ENCODE assay signal across 9 cellular contexts in genomic region chr1:25907473-25908058, GRCh38. TPM values are rescaled to one million over a fixed set of nuclear protein-coding genes. Genes with fewer than 3 reads are reported as not detected.
DNase-seq lines count a peak whose midpoint lies in the region; ATAC-seq and TF ChIP-seq lines count a peak whose summit lies in the region.
"Had no signal": no experiment of that assay in that cellular context is flagged by ENCODE, and none has a peak within 500 bp of the region (broad histone marks: within the 10 kb centered on the region; RNA-seq: fewer than 3 reads in every experiment).

No MANE protein-coding gene starts in this region.

- TF ChIP-seq POLR2A in tibial nerve (IDR thresholded peaks at IDR 0.05) = no peak

- H3K4me3 ChIP-seq in left ventricle myocardium inferior (no peak overlapping the region), right cardiac atrium (ENCODE audit: low read length) (no peak overlapping the region), PC-3 (ENCODE audit: low read length) (no peak overlapping the region), tibial nerve (no peak overlapping the region)

- peaks cover 17 to 24% of the 10 kb centered on the region in 2 donors for H3K4me1 Mint-ChIP-seq in immature natural killer cell

- H3K36me3 ChIP-seq in left ventricle myocardium inferior (no peaks in the 10 kb centered on the region), PC-3 (ENCODE audit: low read depth, low read length) (peaks cover 12% of the 10 kb centered on the region), tibial nerve (peaks cover 0 to 6% (median 0%) of the 10 kb centered on the region in 3 donors)

- no peak for DNase-seq in left ventricle myocardium inferior
- no peak for DNase-seq in right cardiac atrium
- DNase-seq in PC-3 = no peak
- no peak for DNase-seq in immature natural killer cell
- DNase-seq in tibial nerve (ENCODE audit: low spot score in 2 of 2) = no peak
- no peak for DNase-seq in SW480 (ENCODE audit: low spot score)
- DNase-seq in G401 (ENCODE audit: low spot score) = no peak

- peaks cover 26% of the 10 kb centered on the region for H3K79me2 ChIP-seq in PC-3 (ENCODE audit: low read length)

- CTCF ChIA-PET in PC-3 (lab: Charles Lee) = interaction anchor here (0.8 to 1.0 kb wide), 2 partner anchors 12 to 90 kb away, joined by 3 to 9 read pairs; partner anchors contain the start of gene PAFAH2

- H3K9me2 ChIP-seq in PC-3 (replicated peaks; ENCODE audit: low read length) = no peaks in the 10 kb centered on the region

- H3K27me3 Mint-ChIP-seq in immature natural killer cell (ENCODE audit: low read depth in 3 of 3) = peaks cover 0 to 8% (median 2%) of the 10 kb centered on the region in 3 donors

- H3K9me3 Mint-ChIP-seq in immature natural killer cell = no peaks in the 10 kb centered on the region

- intact Hi-C loops in left ventricle myocardium inferior (cut with micrococcal nuclease) (no loop called here), right cardiac atrium (cut with DNase I) (no loop called here), PC-3 (cut with micrococcal nuclease) (no loop called here)

- H2AFZ ChIP-seq in PC-3 (ENCODE audit: low read length) = 0 out of 2 replicates have a peak overlapping the region, but pooled peaks have one; percentile 90

- H3F3A ChIP-seq in PC-3 (ENCODE audit: low read length, unreplicated experiment) = no peaks in the 10 kb centered on the region

- ATAC-seq in right cardiac atrium (no peak), PC-3 (no peak), GM21529 (IDR thresholded peaks at IDR 0.05; ENCODE audit: unreplicated experiment) (no peak)

- peaks cover 14% of the 10 kb centered on the region; the same call in 1 of the 2 replicates for H4K20me1 ChIP-seq in PC-3 (ENCODE audit: low read length)

- peak overlapping the region; percentile 10 to 84 (median 79) for H3K4me3 Mint-ChIP-seq in immature natural killer cell

- 86% methylated on average over 9 of the region's 9 CpGs for WGBS in right cardiac atrium
- 58 to 59% methylated on average over 9 of the region's 9 CpGs for WGBS in tibial nerve, 2 donors

- H3K9ac ChIP-seq in PC-3 (ENCODE audit: low read length) = no peak overlapping the region

- peak overlapping the region; percentile 29 to 75 (median 51) for H3K27ac Mint-ChIP-seq in immature natural killer cell

- H3K27me3 ChIP-seq in left ventricle myocardium inferior (ENCODE audit: low read depth) = no peaks in the 10 kb centered on the region
- no peaks in the 10 kb centered on the region for H3K27me3 ChIP-seq in right cardiac atrium (ENCODE audit: control insufficient read depth, insufficient read depth)
- H3K27me3 ChIP-seq in PC-3 (ENCODE audit: low read length) = no peaks in the 10 kb centered on the region
- no peaks in the 10 kb centered on the region for H3K27me3 ChIP-seq in tibial nerve

- no TSS peak for BruUV-seq in PC-3 (replicated peaks; lab: Mats Ljungman, UMichigan)

- no peaks in the 10 kb centered on the region for H3K36me3 Mint-ChIP-seq in immature natural killer cell

- TF ChIP-seq EP300 in tibial nerve (IDR thresholded peaks at IDR 0.05) = no peak

- H3K9me3 ChIP-seq in left ventricle myocardium inferior (replicated peaks) = no peaks in the 10 kb centered on the region
- no peaks in the 10 kb centered on the region for H3K9me3 ChIP-seq in right cardiac atrium (ENCODE audit: control insufficient read depth, low read length)
- H3K9me3 ChIP-seq in PC-3 (ENCODE audit: low read length) = no peaks in the 10 kb centered on the region
- no peaks in the 10 kb centered on the region for H3K9me3 ChIP-seq in tibial nerve

- in situ Hi-C loops in G401 (cut with HindIII; ENCODE audit: low sequenced_read_pairs) = no loop called here

- POLR2A ChIA-PET in PC-3 (lab: Charles Lee; ENCODE audit: unreplicated experiment) = no interaction called here

- TF ChIP-seq CTCF in left ventricle myocardium inferior (IDR thresholded peaks at IDR 0.05; ENCODE audit: borderline replicate concordance) (no peak), PC-3 (conservative IDR thresholded peaks at IDR 0.05; ENCODE audit: low read depth, low read length) (no peak), tibial nerve (IDR thresholded peaks at IDR 0.05) (no peak)

- H3K27ac ChIP-seq in left ventricle myocardium inferior (replicated peaks) = peak overlapping the region; percentile 75
- H3K27ac ChIP-seq in right cardiac atrium (ENCODE audit: low read length) = no peak overlapping the region
- H3K27ac ChIP-seq in PC-3 (ENCODE audit: low read length) = no peak overlapping the region
- peak overlapping the region in 3 of 4 donors; percentile 91 to 97 (median 96) for H3K27ac ChIP-seq in tibial nerve

- no peak overlapping the region for H3K4me2 ChIP-seq in PC-3 (ENCODE audit: low read length)

- H3K4me1 ChIP-seq in left ventricle myocardium inferior (peaks cover 38% of the 10 kb centered on the region), right cardiac atrium (ENCODE audit: control insufficient read depth, insufficient read depth, low read length) (no peaks in the 10 kb centered on the region), PC-3 (ENCODE audit: insufficient read depth, low read length) (peaks cover 29% of the 10 kb centered on the region), tibial nerve (peaks cover 0 to 40% (median 16%) of the 10 kb centered on the region in 4 donors)

RNA-seq across cellular contexts. Expression of gene STMN1, which starts 1.3 kb away (rescaled TPM):
- total RNA-seq in left ventricle myocardium inferior (47.1 TPM), right cardiac atrium (10 to 100 TPM; 10.3 to 20.2 (median 16.0) TPM), PC-3 (2014; rRNA removed) (177 and 206 TPM in 2 replicates), tibial nerve (100 to 1,000 TPM in 2 of 4 donors, 10 to 100 TPM in 2; 79.2 to 140 (median 105) TPM)
- polyA plus RNA-seq in right cardiac atrium (20.7 TPM), immature natural killer cell (100 to 1,000 TPM; 135 to 156 (median 138) TPM)
- total RNA-seq in G401 (2014; rRNA removed; shearing (Covaris generic)) = 130 and 147 TPM in 2 replicates

RNA-seq across cellular contexts. Expression of gene PAQR7, which starts 32.1 kb away (rescaled TPM):
- total RNA-seq in left ventricle myocardium inferior (1.9 TPM), right cardiac atrium (1 to 10 TPM; 2.5 to 3.1 (median 2.9) TPM), PC-3 (2014; rRNA removed) (6.4 and 7.2 TPM in 2 replicates), tibial nerve (1 to 10 TPM; 5.4 to 8.7 (median 7.5) TPM)
- polyA plus RNA-seq in right cardiac atrium (1.5 TPM), immature natural killer cell (under 1 TPM in 2 of 3 donors, not detected in 1; 0.32 to 0.35 TPM)
- total RNA-seq in G401 (2014; rRNA removed; shearing (Covaris generic)) = 17.4 and 18.3 TPM in 2 replicates

RNA-seq across cellular contexts. Expression of gene AUNIP, which starts 48.3 kb away (rescaled TPM):
- total RNA-seq in left ventricle myocardium inferior (not detected), right cardiac atrium (under 1 TPM in 1 of 4 donors, not detected in 3; 0.34 TPM), PC-3 (2014; rRNA removed) (17.6 and 22.2 TPM in 2 replicates), tibial nerve (not detected)
- polyA plus RNA-seq in right cardiac atrium (not detected), immature natural killer cell (under 1 TPM in 2 of 3 donors, not detected in 1; 0.31 to 0.37 TPM)
- total RNA-seq in G401 (2014; rRNA removed; shearing (Covaris generic)) = 28.9 and 29.4 TPM in 2 replicates
- total RNA-seq: omental fat pad had no signal

Comparison
In these comparisons a context has a peak if more than half of its experiments do, and no peak if none do; other contexts are left out.
1. H3K27ac ChIP-seq: peak in left ventricle myocardium inferior (single experiment) and tibial nerve (3 of 4); none in right cardiac atrium (single experiment) and PC-3 (single experiment).
2. RNA of gene AUNIP, which starts 48.3 kb away (total RNA-seq): 28.9 to 29.4 TPM in G401 and 17.6 to 22.2 TPM in PC-3; 0.34 TPM in right cardiac atrium, not detected in left ventricle myocardium inferior (single experiment) and not detected in tibial nerve; every median in the first group is over 10 times any median in the second.